22 cellular contexts compared by ENCODE assay signal in genomic region chrX:46737041-46737440, GRCh38.
"Had no signal": no experiment of that assay in that cellular context is flagged by ENCODE, and none has a peak within 500 bp of the region (broad histone marks: within the 10 kb centered on the region; RNA-seq: fewer than 3 reads in every experiment).

No MANE protein-coding gene starts in this region.

- H3K9ac ChIP-seq: parathyroid adenoma had no signal

- H3K4me1 Mint-ChIP-seq: central memory CD8-positive, alpha-beta T cell had no signal

- H3K4me3 ChIP-seq: colonic mucosa, esophagus squamous epithelium, lower lobe of right lung, stomach, suprapubic skin, tibial nerve had no signal

- DNase-seq: activated CD4-positive, alpha-beta memory T cell treated with anti-CD3 and anti-CD28 coated beads for 36 hours; activated CD4-positive, alpha-beta T cell treated with anti-CD3 and anti-CD28 coated beads for 48 hours; activated effector memory CD4-positive, alpha-beta T cell treated with anti-CD3 and anti-CD28 coated beads, Interleukin-2, amount 50 U/mL, for 16 hours; activated naive CD4-positive, alpha-beta T cell treated with anti-CD3 and anti-CD28 coated beads, Interleukin-2, amount 10 ng/mL, durations not matched to agents 7 days and 5 days; activated T-cell treated with anti-CD3 and anti-CD28 coated beads for 4 hours; aorta; colonic mucosa; esophagus squamous epithelium; kidney; lower lobe of right lung; right cardiac atrium; stimulated activated CD4-positive, alpha-beta T cell treated with anti-CD3 and anti-CD28 coated beads, Interleukin-12 subunit alpha, Interleukin-12 subunit beta, amount 100 ng/mL, for 4 hours; stomach; T-helper 1 cell had no signal

- H3K27ac Mint-ChIP-seq: activated CD4-positive, alpha-beta memory T cell treated with anti-CD3 and anti-CD28 coated beads for 36 hours; activated naive CD4-positive, alpha-beta T cell treated with anti-CD3 and anti-CD28 coated beads, Interleukin-2, amount 10 ng/mL, durations not matched to agents 7 days and 5 days; natural killer cell treated with Interleukin-12 subunit alpha and Interleukin-12 subunit beta and Interleukin-15 and Interleukin-18, amount 100 ng/mL, for 72 hours; stimulated activated effector memory CD8-positive, alpha-beta T cell treated with anti-CD3 and anti-CD28 coated beads, Interleukin-12 subunit alpha, Interleukin-12 subunit beta, amount 100 ng/mL, for 72 hours had no signal

- H3K27ac ChIP-seq: colonic mucosa, esophagus squamous epithelium, foreskin keratinocyte, lower lobe of right lung, parathyroid adenoma, stomach, suprapubic skin, tibial nerve had no signal

- H3K36me3 Mint-ChIP-seq: stimulated activated effector memory CD8-positive, alpha-beta T cell treated with anti-CD3 and anti-CD28 coated beads, Interleukin-12 subunit alpha, Interleukin-12 subunit beta, amount 100 ng/mL, for 72 hours had no signal

- ATAC-seq: foreskin keratinocyte; left lobe of liver; lower lobe of right lung; natural killer cell treated with Interleukin-12 subunit alpha and Interleukin-12 subunit beta and Interleukin-15 and Interleukin-18, amount 100 ng/mL, for 72 hours; right cardiac atrium; stimulated activated effector memory CD8-positive, alpha-beta T cell treated with anti-CD3 and anti-CD28 coated beads, Interleukin-12 subunit alpha, Interleukin-12 subunit beta, amount 100 ng/mL, for 72 hours had no signal

- FAIRE-seq: kidney had no signal

- H3K27me3 Mint-ChIP-seq: activated CD4-positive, alpha-beta memory T cell treated with anti-CD3 and anti-CD28 coated beads for 36 hours; activated naive CD4-positive, alpha-beta T cell treated with anti-CD3 and anti-CD28 coated beads, Interleukin-2, amount 10 ng/mL, durations not matched to agents 7 days and 5 days had no signal

- H3K27me3 ChIP-seq: colonic mucosa, esophagus squamous epithelium, foreskin keratinocyte, stomach, suprapubic skin, tibial nerve had no signal

- H3K4me1 ChIP-seq: colonic mucosa, esophagus squamous epithelium, lower lobe of right lung, parathyroid adenoma, stomach, suprapubic skin, tibial nerve had no signal

- H3K4me3 Mint-ChIP-seq: activated CD4-positive, alpha-beta memory T cell treated with anti-CD3 and anti-CD28 coated beads for 36 hours; activated naive CD4-positive, alpha-beta T cell treated with anti-CD3 and anti-CD28 coated beads, Interleukin-2, amount 10 ng/mL, durations not matched to agents 7 days and 5 days; central memory CD8-positive, alpha-beta T cell; natural killer cell treated with Interleukin-12 subunit alpha and Interleukin-12 subunit beta and Interleukin-15 and Interleukin-18, amount 100 ng/mL, for 72 hours; stimulated activated effector memory CD8-positive, alpha-beta T cell treated with anti-CD3 and anti-CD28 coated beads, Interleukin-12 subunit alpha, Interleukin-12 subunit beta, amount 100 ng/mL, for 72 hours had no signal

- H3K9me3 ChIP-seq: colonic mucosa, lower lobe of right lung, suprapubic skin had no signal

- H3K36me3 ChIP-seq: colonic mucosa, esophagus squamous epithelium, lower lobe of right lung, stomach, suprapubic skin, tibial nerve had no signal

- H2AFZ ChIP-seq: parathyroid adenoma had no signal
